20 cellular contexts compared by ENCODE assay signal in the genomic region with DNA sequence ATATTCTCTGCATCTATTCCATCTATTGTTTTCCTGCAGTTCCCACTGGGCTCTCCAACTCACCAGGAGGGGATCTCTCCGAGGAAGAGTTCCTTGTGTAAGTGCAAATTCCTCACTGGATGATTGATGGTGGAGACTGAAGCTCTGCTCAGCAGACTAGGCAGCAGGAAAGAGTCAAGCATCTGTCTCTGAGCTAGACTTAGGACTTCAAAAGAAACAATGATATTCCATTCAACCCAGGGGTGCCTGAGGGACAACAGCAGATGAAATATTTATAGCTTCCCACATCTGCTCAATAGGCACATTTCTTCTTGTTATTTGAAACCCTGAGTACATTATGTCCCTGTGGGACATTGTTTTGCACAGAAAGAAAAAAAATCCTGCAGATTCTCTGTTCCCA. TPM values are rescaled to one million over a fixed set of nuclear protein-coding genes. Genes with fewer than 3 reads are reported as not detected.
A peak's percentile ranks its signal among the peaks of the same experiment; 100 is the strongest.
DNase-seq lines count a peak whose midpoint lies in the region; TF ChIP-seq lines count a peak whose summit lies in the region.
"Had no signal": no experiment of that assay in that cellular context is flagged by ENCODE, and none has a peak within 500 bp of the region (broad histone marks: within the 10 kb centered on the region; RNA-seq: fewer than 3 reads in every experiment).

OR7A5 (minus strand) TSS at position 175 of the 400 bp plus-strand sequence. CDS start 6,944 bp downstream, outside the sequence.
OR7C1 (minus strand) TSS at position 175 of the 400 bp plus-strand sequence. CDS start 35,049 bp downstream, outside the sequence.

- H3K9me2 ChIP-seq in SK-N-SH = no peaks in the 10 kb centered on the region

- peak; percentile 47 for DNase-seq in NCI-H2171 (lab: John Stamatoyannopoulos, UW)
- DNase-seq in choroid plexus epithelial cell (ENCODE audit: low read depth) = peak; percentile 71
- peak; percentile 74 for DNase-seq in midbrain (lab: John Stamatoyannopoulos, UW)
- DNase-seq in DMS153 treated with DMSO at 0.1 percent for 48 hours (lab: John Stamatoyannopoulos, UW; ENCODE audit: unreplicated experiment) = no peak
- DNase-seq in SK-N-SH = no peak
- DNase-seq in posterior vena cava (ENCODE audit: low spot score) = no peak
- DNase-seq: activated CD4-positive, alpha-beta T cell treated with anti-CD3 and anti-CD28 coated beads, Interleukin-2, amount 10 ng/mL, durations not matched to agents 24 days and 14 days; activated T-cell treated with anti-CD3 and anti-CD28 coated beads, Interleukin-2, amount 50 U/mL, for 1 hour; NCI-H1417 treated with DMSO at 0.1 percent for 48 hours; NCI-H345; NK-92 treated with Interleukin-12 subunit alpha and Interleukin-12 subunit beta, amount 100 ng/mL, for 24 hours; stimulated activated CD4-positive, alpha-beta T cell treated with anti-CD3 and anti-CD28 coated beads, Interleukin-12 subunit alpha, Interleukin-12 subunit beta, amount 100 ng/mL, for 4 hours had no signal

- H3K79me2 ChIP-seq in SK-N-SH (ENCODE audit: insufficient read depth) = no peaks in the 10 kb centered on the region

- TF ChIP-seq CTCF in choroid plexus epithelial cell (conservative IDR thresholded peaks at IDR 0.05; ENCODE audit: low read depth, low read length) = no peak
- TF ChIP-seq CTCF in SK-N-SH (IDR thresholded peaks at IDR 0.05) = no peak

- H3K9ac ChIP-seq in SK-N-SH = no peak within 1 kb of the TSS
- H3K9ac ChIP-seq: KMS-11 had no signal

- peaks cover 23% of the 10 kb centered on the region; the same call in 1 of the 2 replicates for H3K27me3 ChIP-seq in SK-N-SH (ENCODE audit: insufficient read depth)

- H3K4me2 ChIP-seq in SK-N-SH = no peak within 1 kb of the TSS
- H3K4me2 ChIP-seq: KMS-11 had no signal

- CTCF ChIA-PET in SK-N-SH (lab: Yijun Ruan, JAX) = no interaction called here

- no peak within 1 kb of the TSS for H2AFZ ChIP-seq in SK-N-SH (ENCODE audit: low read depth)

- peak within 1 kb of the TSS; percentile 36 for H3K27ac ChIP-seq in temporal lobe (ENCODE audit: low read depth, low read length)
- no peak within 1 kb of the TSS for H3K27ac ChIP-seq in SK-N-SH (ENCODE audit: low read depth in 2 of 2, low read length in 1 of 2)
- H3K27ac ChIP-seq: KMS-11 had no signal

- H3F3A ChIP-seq in SK-N-SH (replicated peaks; ENCODE audit: insufficient read depth) = no peaks in the 10 kb centered on the region

- no peak for TF ChIP-seq RAD21 in SK-N-SH (IDR thresholded peaks at IDR 0.05; ENCODE audit: low read length)

- no peaks in the 10 kb centered on the region for H3K9me3 ChIP-seq in SK-N-SH

- H3K4me1 ChIP-seq in SK-N-SH (ENCODE audit: control insufficient read depth in 1 of 2, insufficient read depth in 2 of 2, low read depth in 1 of 2, low read length in 1 of 2) = no peaks in the 10 kb centered on the region

- H3K36me3 ChIP-seq in SK-N-SH (replicated peaks in 1 of 2; ENCODE audit: control insufficient read depth in 1 of 2, insufficient read depth in 2 of 2, low read length in 1 of 2) = no peaks in the 10 kb centered on the region

- H3K4me3 ChIP-seq in choroid plexus epithelial cell (ENCODE audit: low read depth, low read length) (no peak within 1 kb of the TSS), SK-N-SH (ENCODE audit: low read depth in 2 of 2, low read length in 1 of 2) (no peak within 1 kb of the TSS)

- no peaks in the 10 kb centered on the region for H4K20me1 ChIP-seq in SK-N-SH (ENCODE audit: insufficient read depth)

- TF ChIP-seq EP300 in SK-N-SH (IDR thresholded peaks at IDR 0.05; ENCODE audit: borderline replicate concordance in 1 of 2, low read depth in 1 of 2, low read length in 1 of 2) = no peak

- POLR2A ChIA-PET in SK-N-SH (lab: Yijun Ruan, JAX) = no interaction called here

- intact Hi-C loops in posterior vena cava (cut with DNase I) = no loop called here

- 0% methylated on average over 1 of the region's 1 CpG for WGBS in SK-N-SH (ENCODE audit: low lambda C conversion rate)

TF ChIP-seq in SK-N-SH, 30 proteins besides CTCF, POLR2A, EP300 and RAD21:
- no peak for TF ChIP-seq MXI1 (IDR thresholded peaks at IDR 0.05; ENCODE audit: low read depth, low read length)
- no peak for TF ChIP-seq RCOR1 (IDR thresholded peaks at IDR 0.05; ENCODE audit: low read length)
- no peak for TF ChIP-seq TAF1 (IDR thresholded peaks at IDR 0.05; ENCODE audit: borderline replicate concordance, low read depth, low read length)
- TF ChIP-seq, protein P1, sequence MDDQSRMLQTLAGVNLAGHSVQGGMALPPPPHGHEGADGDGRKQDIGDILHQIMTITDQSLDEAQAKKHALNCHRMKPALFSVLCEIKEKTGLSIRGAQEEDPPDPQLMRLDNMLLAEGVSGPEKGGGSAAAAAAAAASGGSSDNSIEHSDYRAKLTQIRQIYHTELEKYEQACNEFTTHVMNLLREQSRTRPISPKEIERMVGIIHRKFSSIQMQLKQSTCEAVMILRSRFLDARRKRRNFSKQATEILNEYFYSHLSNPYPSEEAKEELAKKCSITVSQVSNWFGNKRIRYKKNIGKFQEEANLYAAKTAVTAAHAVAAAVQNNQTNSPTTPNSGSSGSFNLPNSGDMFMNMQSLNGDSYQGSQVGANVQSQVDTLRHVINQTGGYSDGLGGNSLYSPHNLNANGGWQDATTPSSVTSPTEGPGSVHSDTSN (IDR thresholded peaks at IDR 0.05) = no peak

RNA-seq across cellular contexts. Expression of gene OR7A5, which starts in this region (rescaled TPM):
- total RNA-seq in temporal lobe (not detected), posterior vena cava (not detected)
- not detected in 2 replicates for polyA plus RNA-seq in SK-N-SH (2012; rRNA removed)
- not detected in 2 replicates for polyA plus RNA-seq in SK-N-SH (2012; cell fraction: cytosol; rRNA removed)
- polyA plus RNA-seq in SK-N-SH (2012; cell fraction: nucleus; rRNA removed) = not detected in 2 replicates
- total RNA-seq: activated CD4-positive, alpha-beta T cell treated with anti-CD3 and anti-CD28 coated beads, Interleukin-2, amount 10 ng/mL, durations not matched to agents 24 days and 14 days; activated naive CD4-positive, alpha-beta T cell treated with anti-CD3 and anti-CD28 coated beads, Interleukin-2, amount 50 U/mL, for 72 hours; bronchial epithelial cell; Daoy; mesothelial cell of epicardium; osteoblast had no signal
- polyA plus RNA-seq: CD14-positive monocyte had no signal

RNA-seq across cellular contexts. Expression of gene OR7C1, which starts in this region (rescaled TPM):
- not detected for total RNA-seq in temporal lobe
- not detected in 2 replicates for polyA plus RNA-seq in SK-N-SH (2012; rRNA removed)
- polyA plus RNA-seq in SK-N-SH (2012; cell fraction: cytosol; rRNA removed) = not detected in 2 replicates
- polyA plus RNA-seq in SK-N-SH (2012; cell fraction: nucleus; rRNA removed) = not detected in 2 replicates
- total RNA-seq in posterior vena cava = not detected
- total RNA-seq: activated CD4-positive, alpha-beta T cell treated with anti-CD3 and anti-CD28 coated beads, Interleukin-2, amount 10 ng/mL, durations not matched to agents 24 days and 14 days; activated naive CD4-positive, alpha-beta T cell treated with anti-CD3 and anti-CD28 coated beads, Interleukin-2, amount 50 U/mL, for 72 hours; bronchial epithelial cell; Daoy; mesothelial cell of epicardium; osteoblast had no signal

Comparison
In these comparisons a context has a peak if more than half of its experiments do, and no peak if none do; other contexts are left out.
1. DNase-seq: peak in NCI-H2171 (single experiment), choroid plexus epithelial cell (single experiment) and midbrain (single experiment); none in DMS153 treated with DMSO at 0.1 percent for 48 hours (single experiment), SK-N-SH (single experiment) and posterior vena cava (single experiment).